8 cellular contexts compared by ENCODE assay signal in the genomic region with DNA sequence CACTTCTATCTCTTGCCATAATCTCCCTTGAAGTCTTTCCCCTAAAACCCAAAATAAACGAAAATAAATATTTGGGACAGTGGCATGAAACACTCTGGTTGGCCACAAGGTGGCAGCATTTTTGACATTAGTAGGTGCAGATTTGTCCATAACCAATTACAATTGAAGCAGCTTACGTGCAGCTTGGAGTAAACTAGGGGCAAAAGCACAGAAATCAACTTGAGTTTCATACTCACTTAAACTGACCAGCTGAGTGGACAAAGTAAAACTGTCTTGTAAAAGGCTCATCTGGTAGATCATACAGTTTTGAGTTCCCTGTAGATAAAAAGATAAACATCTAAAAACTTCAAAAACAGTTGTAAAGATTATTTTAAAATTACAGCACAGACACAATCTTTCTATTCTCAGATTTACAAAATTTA. TPM values are rescaled to one million over a fixed set of nuclear protein-coding genes. Genes with fewer than 3 reads are reported as not detected.
A peak's percentile ranks its signal among the peaks of the same experiment; 100 is the strongest.
DNase-seq lines count a peak whose midpoint lies in the region; ATAC-seq, FAIRE-seq and TF ChIP-seq lines count a peak whose summit lies in the region.

No MANE protein-coding gene starts in this region.

- H3K4me1 Mint-ChIP-seq in T-cell: peaks cover 6 to 7% (median 6%) of the 10 kb centered on the region in 3 donors

- POLR2A ChIA-PET in T-cell (lab: Charles Lee): interaction anchor here in 1 of 2 donors (0.6 kb wide), 1 partner anchor 164 kb away, joined by 3 read pairs; no protein-coding TSS in a partner anchor

- peak overlapping the region; percentile 23 to 34 for H3K27ac Mint-ChIP-seq in T-cell

- TF ChIP-seq CTCF in bronchial epithelial cell (IDR thresholded peaks at IDR 0.05; ENCODE audit: insufficient read depth, low read length, severe bottlenecking): peak; percentile 64

- FAIRE-seq in bronchial epithelial cell (lab: Jason Lieb, UNC): no peak

- peaks cover 16% of the 10 kb centered on the region for H3K36me3 ChIP-seq in bronchial epithelial cell (ENCODE audit: control insufficient read depth, insufficient read depth, low read length)

- CTCF ChIA-PET in T-cell (lab: Charles Lee): interaction anchor here in 1 of 2 donors (0.7 to 0.8 kb wide), 2 partner anchors 14 to 519 kb away, joined by 3 read pairs; no protein-coding TSS in a partner anchor

- peaks cover 43% of the 10 kb centered on the region for H3K36me3 Mint-ChIP-seq in T-cell

- no peaks in the 10 kb centered on the region for H3K27me3 ChIP-seq in bronchial epithelial cell (ENCODE audit: control insufficient read depth, insufficient read depth, low read length)

- no peaks in the 10 kb centered on the region for H3K27me3 Mint-ChIP-seq in T-cell

- ATAC-seq in T-cell (replicated peaks in 1 of 4) (peak; percentile 62 to 77 (median 69)), left colon (peak; percentile 59), GM19035 (IDR thresholded peaks at IDR 0.05; ENCODE audit: unreplicated experiment) (no peak)

- no peak overlapping the region for H3K4me3 Mint-ChIP-seq in T-cell

- peak; percentile 73 for DNase-seq in activated effector memory CD4-positive, alpha-beta T cell treated with anti-CD3 and anti-CD28 coated beads, Interleukin-2, amount 50 U/mL, for 16 hours
- no peak for DNase-seq in activated effector memory CD4-positive, alpha-beta T cell treated with Interleukin-2 at 50 U/mL for 16 hours
- DNase-seq in NCI-H1105 treated with DMSO at 0.1 percent for 48 hours (lab: John Stamatoyannopoulos, UW): peak; percentile 75
- DNase-seq in T-cell: peak in 28 of 34 experiments; percentile 11 to 51 (median 32)
- peak; percentile 54 for DNase-seq in bronchial epithelial cell (ENCODE audit: low read depth)
- DNase-seq in left colon: no peak
- DNase-seq in stimulated activated CD8-positive, alpha-beta memory T cell treated with anti-CD3 and anti-CD28 coated beads, Interleukin-7, amount 100 ng/mL, for 24 hours (ENCODE audit: low read depth): peak; percentile 9

- H3K4me3 ChIP-seq in bronchial epithelial cell (ENCODE audit: low read depth, low read length): no peak overlapping the region

- intact Hi-C loops in left colon (cut with DNase I, micrococcal nuclease): no loop called here

- no peaks in the 10 kb centered on the region for H3K9me3 Mint-ChIP-seq in T-cell

RNA-seq across cellular contexts. Expression of gene PDCD5, which starts 18.8 kb away (rescaled TPM):
- total RNA-seq in T-cell: 10 to 100 TPM; 21.8 to 69.9 (median 62.5) TPM
- total RNA-seq in bronchial epithelial cell: 131 and 159 TPM in 2 replicates
- 10 to 100 TPM; 55.7 to 62.0 TPM for total RNA-seq in left colon

Comparison
In these comparisons a context has a peak if more than half of its experiments do, and no peak if none do; other contexts are left out.
1. DNase-seq: peak in activated effector memory CD4-positive, alpha-beta T cell treated with anti-CD3 and anti-CD28 coated beads, Interleukin-2, amount 50 U/mL, for 16 hours (single experiment), NCI-H1105 treated with DMSO at 0.1 percent for 48 hours (single experiment), T-cell (28 of 34), bronchial epithelial cell (single experiment) and stimulated activated CD8-positive, alpha-beta memory T cell treated with anti-CD3 and anti-CD28 coated beads, Interleukin-7, amount 100 ng/mL, for 24 hours (single experiment); none in activated effector memory CD4-positive, alpha-beta T cell treated with Interleukin-2 at 50 U/mL for 16 hours (single experiment) and left colon (0 of 2).